19 cellular contexts compared by ENCODE assay signal in genomic region chr2:164155558-164155957, GRCh38.
"Had no signal": no experiment of that assay in that cellular context is flagged by ENCODE, and none has a peak within 500 bp of the region (broad histone marks: within the 10 kb centered on the region; RNA-seq: fewer than 3 reads in every experiment).

No MANE protein-coding gene starts in this region.

- H3K36me3 ChIP-seq: esophagus muscularis mucosa, gastrocnemius medialis, heart right ventricle, left lung, lower lobe of right lung had no signal

- H3K9me3 Mint-ChIP-seq: memory B cell had no signal

- H3K4me1 ChIP-seq: gastrocnemius medialis, heart right ventricle, left lung, lower lobe of right lung had no signal

- H3K4me3 Mint-ChIP-seq: memory B cell had no signal

- H3K4me3 ChIP-seq: coronary artery, dorsolateral prefrontal cortex, esophagus muscularis mucosa, gastrocnemius medialis, heart right ventricle, left lung, lower lobe of right lung had no signal

- DNase-seq: dermis blood vessel endothelial cell; dorsolateral prefrontal cortex; effector CD4-positive, alpha-beta T cell; effector memory CD4-positive, alpha-beta T cell; foreskin melanocyte; gastrocnemius medialis; glutamatergic neuron; head of caudate nucleus; heart right ventricle; hippocampal formation; left cardiac atrium; left lung; left ventricle myocardium superior; lower lobe of right lung; mesendoderm; midbrain had no signal

- H3K36me3 Mint-ChIP-seq: memory B cell had no signal

- H3K27ac Mint-ChIP-seq: memory B cell had no signal

- H3K27ac ChIP-seq: coronary artery, dorsolateral prefrontal cortex, esophagus muscularis mucosa, gastrocnemius medialis, heart right ventricle, left lung, lower lobe of right lung had no signal

- H3K27me3 ChIP-seq: dorsolateral prefrontal cortex, esophagus muscularis mucosa, gastrocnemius medialis, heart right ventricle, left lung had no signal

- ATAC-seq: gastrocnemius medialis, heart right ventricle, left cardiac atrium, left lung, left ventricle myocardium superior, lower lobe of right lung had no signal

- H3K9me3 ChIP-seq: gastrocnemius medialis, lower lobe of right lung had no signal

- H3K27me3 Mint-ChIP-seq: memory B cell had no signal

- H3K4me1 Mint-ChIP-seq: memory B cell had no signal
